In the genomic region with DNA sequence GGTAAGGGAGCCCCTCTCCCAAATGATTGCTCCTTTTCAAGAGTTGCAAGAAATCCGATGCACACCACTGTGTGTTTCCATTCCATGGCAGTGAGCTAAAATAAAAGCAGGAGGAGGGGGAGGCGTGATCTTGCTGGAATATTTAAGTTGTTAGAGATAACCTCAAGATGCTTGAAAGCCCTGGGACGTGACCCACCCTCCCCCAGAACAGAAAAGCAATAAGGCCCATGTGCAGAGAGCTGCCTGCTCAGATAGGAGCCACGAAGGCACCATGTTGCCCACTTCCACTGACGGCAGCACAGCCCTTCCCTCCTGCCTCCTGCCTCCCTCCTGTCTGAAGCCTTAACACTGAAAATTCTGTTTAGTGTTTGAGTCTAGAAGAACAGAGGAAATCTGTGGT, we compare ENCODE assay signal across 21 cellular contexts.
"Had no signal": no experiment of that assay in that cellular context is flagged by ENCODE, and none has a peak within 500 bp of the region (broad histone marks: within the 10 kb centered on the region; RNA-seq: fewer than 3 reads in every experiment).

No MANE protein-coding gene starts in this region.

- H3K27ac ChIP-seq: gastrocnemius medialis, lower lobe of right lung, pancreas, prostate gland, skin epidermis, spleen, testis, tibial artery had no signal

- H3K4me3 ChIP-seq: gastrocnemius medialis, lower lobe of right lung, pancreas, prostate gland, skin epidermis, spleen, testis, tibial artery had no signal

- H3K27me3 ChIP-seq: gastrocnemius medialis, pancreas, testis, tibial artery had no signal

- H3K36me3 Mint-ChIP-seq: naive thymus-derived CD8-positive, alpha-beta T cell; stimulated activated memory B cell treated with anti-CD40 and anti-IgM and Interleukin-4, amounts not matched to agents 10 μg/mL and 1 μg/mL and 100 μg/mL, for 72 hours; type B pancreatic cell had no signal

- H3K27ac Mint-ChIP-seq: effector memory CD8-positive, alpha-beta T cell; naive thymus-derived CD8-positive, alpha-beta T cell; stimulated activated memory B cell treated with anti-CD40 and anti-IgM and Interleukin-4, amounts not matched to agents 10 μg/mL and 1 μg/mL and 100 μg/mL, for 72 hours; type B pancreatic cell had no signal

- H3K4me3 Mint-ChIP-seq: effector memory CD8-positive, alpha-beta T cell; naive thymus-derived CD8-positive, alpha-beta T cell; stimulated activated memory B cell treated with anti-CD40 and anti-IgM and Interleukin-4, amounts not matched to agents 10 μg/mL and 1 μg/mL and 100 μg/mL, for 72 hours; type B pancreatic cell had no signal

- H3K36me3 ChIP-seq: gastrocnemius medialis, lower lobe of right lung, pancreas, prostate gland, spleen, tibial artery had no signal

- H3K4me1 ChIP-seq: gastrocnemius medialis, lower lobe of right lung, pancreas, prostate gland, spleen, testis, tibial artery had no signal

- H3K9me3 Mint-ChIP-seq: type B pancreatic cell had no signal

- ATAC-seq: effector memory CD8-positive, alpha-beta T cell; gastrocnemius medialis; left ventricle myocardium superior; lower lobe of right lung; naive thymus-derived CD8-positive, alpha-beta T cell; pancreas; right cardiac atrium; stimulated activated memory B cell treated with anti-CD40 and anti-IgM and Interleukin-4, amounts not matched to agents 10 μg/mL and 1 μg/mL and 100 μg/mL, for 72 hours; stimulated activated naive CD8-positive, alpha-beta T cell treated with anti-CD3 and anti-CD28 coated beads, Interleukin-15, Interleukin-2, amounts not matched to agents 100 U/mL and 50 U/mL, for 24 hours had no signal

- H3K27me3 Mint-ChIP-seq: stimulated activated memory B cell treated with anti-CD40 and anti-IgM and Interleukin-4, amounts not matched to agents 10 μg/mL and 1 μg/mL and 100 μg/mL, for 72 hours had no signal

- H3K9me3 ChIP-seq: gastrocnemius medialis, lower lobe of right lung, pancreas, prostate gland, spleen, testis, tibial artery had no signal

- H3K4me1 Mint-ChIP-seq: stimulated activated memory B cell treated with anti-CD40 and anti-IgM and Interleukin-4, amounts not matched to agents 10 μg/mL and 1 μg/mL and 100 μg/mL, for 72 hours had no signal

- DNase-seq: cortex of kidney; effector memory CD8-positive, alpha-beta T cell; foreskin fibroblast; gastrocnemius medialis; head of caudate nucleus; left ventricle myocardium superior; lower lobe of right lung; naive thymus-derived CD8-positive, alpha-beta T cell; occipital lobe; pancreas; right cardiac atrium; spleen; stimulated activated CD4-positive, alpha-beta T cell treated with anti-CD3 and anti-CD28 coated beads, Interleukin-4, amount 100 ng/mL, for 4 hours; stimulated activated naive CD8-positive, alpha-beta T cell treated with anti-CD3 and anti-CD28 coated beads, Interleukin-15, Interleukin-2, amounts not matched to agents 100 U/mL and 50 U/mL, for 24 hours; substantia nigra; testis; tibial artery had no signal
